ENCODE assay signal across 1 cellular context in the genomic region with DNA sequence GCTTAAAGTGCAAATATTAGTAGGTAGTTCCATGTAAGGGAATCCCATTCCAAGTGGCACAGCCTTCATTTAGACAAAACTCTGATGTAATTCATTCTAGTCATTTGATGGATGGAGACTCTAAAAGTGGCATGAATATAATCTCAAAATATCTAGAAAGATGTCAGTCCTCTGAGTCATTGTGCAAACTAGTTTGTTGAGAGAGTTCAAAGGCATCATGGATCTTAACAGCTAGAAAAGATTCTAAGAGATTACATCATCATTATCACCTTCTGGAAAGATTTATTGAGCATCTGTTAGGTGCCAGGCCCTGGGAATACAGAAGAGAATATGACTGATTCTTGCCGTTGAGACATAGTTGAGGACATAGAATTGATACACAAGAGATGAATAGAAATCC.
TF ChIP-seq lines count a peak whose summit lies in the region.

No MANE protein-coding gene starts in this region.

TF ChIP-seq in HCT116, 20 proteins besides CTCF, POLR2A, EP300 and RAD21 (continued from another document):
- TF ChIP-seq, protein P1, sequence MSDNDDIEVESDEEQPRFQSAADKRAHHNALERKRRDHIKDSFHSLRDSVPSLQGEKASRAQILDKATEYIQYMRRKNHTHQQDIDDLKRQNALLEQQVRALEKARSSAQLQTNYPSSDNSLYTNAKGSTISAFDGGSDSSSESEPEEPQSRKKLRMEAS (IDR thresholded peaks at IDR 0.05) = no peak
- TF ChIP-seq EZH2phosphoT487 (IDR thresholded peaks at IDR 0.05; ENCODE audit: borderline replicate concordance) = no peak
- no peak; the same call in 1 of the 2 replicates for TF ChIP-seq SP1 (IDR thresholded peaks at IDR 0.05; ENCODE audit: low read depth)
- TF ChIP-seq ZBTB33 (IDR thresholded peaks at IDR 0.05; ENCODE audit: extremely low read depth, insufficient replicate concordance, low read length) = no peak
- peak; percentile 35 for TF ChIP-seq TCF7L2 (IDR thresholded peaks at IDR 0.05; ENCODE audit: borderline replicate concordance, extremely low read depth, insufficient read depth, insufficient read length)
- TF ChIP-seq YY1 (IDR thresholded peaks at IDR 0.05; ENCODE audit: extremely low read depth, insufficient replicate concordance, low read depth, low read length) = no peak
- TF ChIP-seq FOSL1 (IDR thresholded peaks at IDR 0.05; ENCODE audit: low read depth) = peak; percentile 50
- no peak for TF ChIP-seq SRF (IDR thresholded peaks at IDR 0.05; ENCODE audit: low read depth)
- TF ChIP-seq POLR2AphosphoS5 (IDR thresholded peaks at IDR 0.05; ENCODE audit: low read depth, low read length) = no peak
- TF ChIP-seq ZNF274 (IDR thresholded peaks at IDR 0.05; ENCODE audit: low read depth, low read length) = no peak
- TF ChIP-seq ELF1 (IDR thresholded peaks at IDR 0.05; ENCODE audit: borderline replicate concordance, low read depth) = no peak
- no peak for TF ChIP-seq EGR1 (IDR thresholded peaks at IDR 0.05; ENCODE audit: low read depth)
- TF ChIP-seq CEBPB (IDR thresholded peaks at IDR 0.05; ENCODE audit: low read depth) = peak; percentile 66
- TF ChIP-seq CBX3 (IDR thresholded peaks at IDR 0.05; ENCODE audit: low read depth) = peak; percentile 19; the same call in 1 of the 2 replicates
